Comparison of ENCODE assay signal across 1 cellular context in the genomic region with DNA sequence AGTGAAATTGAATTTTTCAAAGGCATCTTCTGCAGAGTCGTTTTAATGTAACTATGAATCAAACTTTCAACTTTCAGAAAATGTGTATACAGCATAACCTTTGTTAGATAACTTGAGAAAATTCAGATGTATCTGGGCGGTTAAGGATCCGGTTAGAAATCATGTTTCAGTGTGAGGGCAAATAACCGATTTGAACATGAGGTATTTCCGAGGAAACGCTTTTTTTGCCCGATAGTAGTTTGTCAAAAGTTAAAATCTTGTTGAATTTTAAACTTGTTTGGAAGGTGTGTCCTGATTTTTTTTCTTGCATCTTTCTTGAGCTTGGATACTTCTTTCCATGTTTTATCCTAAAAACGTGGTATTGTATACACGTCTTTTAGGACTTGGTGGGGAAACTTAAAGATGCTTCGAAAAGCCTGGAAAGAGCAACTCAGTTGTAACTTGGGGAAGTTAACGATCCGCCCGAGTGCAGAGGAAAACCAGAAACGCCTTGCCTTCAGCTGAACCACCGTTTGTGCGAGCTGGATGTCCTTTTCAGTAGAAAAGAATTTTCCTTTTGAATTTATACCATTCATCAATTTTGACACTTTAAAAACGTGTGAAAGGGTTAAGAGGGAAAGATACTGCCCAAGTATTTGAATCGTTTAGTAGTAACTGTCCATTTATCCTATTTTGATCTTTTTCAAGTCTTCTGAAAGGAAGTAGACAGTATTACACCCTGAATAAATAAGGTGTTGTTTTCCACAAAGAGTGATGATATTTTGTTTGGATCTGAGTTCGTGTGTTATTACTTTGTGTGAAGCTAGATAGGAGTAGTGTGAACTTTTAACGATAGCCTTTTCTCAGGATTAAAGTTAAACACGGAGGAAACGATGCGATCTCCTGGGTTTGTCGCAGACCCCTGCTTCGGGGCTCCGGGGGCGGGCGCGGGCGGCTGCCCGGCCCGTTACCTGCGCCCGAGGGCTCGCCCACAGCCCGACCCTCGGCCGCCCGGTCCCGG.
TF ChIP-seq lines count a peak whose summit lies in the region.

No MANE protein-coding gene starts in this region.

TF ChIP-seq in WTC11, 78 proteins besides CTCF, POLR2A, EP300 and RAD21 (continued from another document):
- TF ChIP-seq, protein P1, sequence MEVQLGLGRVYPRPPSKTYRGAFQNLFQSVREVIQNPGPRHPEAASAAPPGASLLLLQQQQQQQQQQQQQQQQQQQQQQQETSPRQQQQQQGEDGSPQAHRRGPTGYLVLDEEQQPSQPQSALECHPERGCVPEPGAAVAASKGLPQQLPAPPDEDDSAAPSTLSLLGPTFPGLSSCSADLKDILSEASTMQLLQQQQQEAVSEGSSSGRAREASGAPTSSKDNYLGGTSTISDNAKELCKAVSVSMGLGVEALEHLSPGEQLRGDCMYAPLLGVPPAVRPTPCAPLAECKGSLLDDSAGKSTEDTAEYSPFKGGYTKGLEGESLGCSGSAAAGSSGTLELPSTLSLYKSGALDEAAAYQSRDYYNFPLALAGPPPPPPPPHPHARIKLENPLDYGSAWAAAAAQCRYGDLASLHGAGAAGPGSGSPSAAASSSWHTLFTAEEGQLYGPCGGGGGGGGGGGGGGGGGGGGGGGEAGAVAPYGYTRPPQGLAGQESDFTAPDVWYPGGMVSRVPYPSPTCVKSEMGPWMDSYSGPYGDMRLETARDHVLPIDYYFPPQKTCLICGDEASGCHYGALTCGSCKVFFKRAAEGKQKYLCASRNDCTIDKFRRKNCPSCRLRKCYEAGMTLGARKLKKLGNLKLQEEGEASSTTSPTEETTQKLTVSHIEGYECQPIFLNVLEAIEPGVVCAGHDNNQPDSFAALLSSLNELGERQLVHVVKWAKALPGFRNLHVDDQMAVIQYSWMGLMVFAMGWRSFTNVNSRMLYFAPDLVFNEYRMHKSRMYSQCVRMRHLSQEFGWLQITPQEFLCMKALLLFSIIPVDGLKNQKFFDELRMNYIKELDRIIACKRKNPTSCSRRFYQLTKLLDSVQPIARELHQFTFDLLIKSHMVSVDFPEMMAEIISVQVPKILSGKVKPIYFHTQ (CRISPR knock-in tag; IDR thresholded peaks at IDR 0.05): no peak
